12 cellular contexts compared by ENCODE assay signal in genomic region chr11:3203221-3204043, GRCh38. TPM values are rescaled to one million over a fixed set of nuclear protein-coding genes. Genes with fewer than 3 reads are reported as not detected.
DNase-seq lines count a peak whose midpoint lies in the region; TF ChIP-seq lines count a peak whose summit lies in the region.
"Had no signal": no experiment of that assay in that cellular context is flagged by ENCODE, and none has a peak within 500 bp of the region (broad histone marks: within the 10 kb centered on the region; RNA-seq: fewer than 3 reads in every experiment).

No MANE protein-coding gene starts in this region.

- H3K27me3 ChIP-seq in MM.1S (replicated peaks; ENCODE audit: insufficient read depth, low read length), result peaks cover 64% of the 10 kb centered on the region
- H3K27me3 ChIP-seq: ovary had no signal

- H3K4me1 ChIP-seq in mesodermal cell (ENCODE audit: control insufficient read depth, insufficient read depth, low read length, poor library complexity, severe bottlenecking) (peaks cover 7% of the 10 kb centered on the region), MM.1S (ENCODE audit: low read length) (no peaks in the 10 kb centered on the region)

- no peaks in the 10 kb centered on the region for H3F3A ChIP-seq in MM.1S (ENCODE audit: insufficient read depth, low read length)

- no peaks in the 10 kb centered on the region for H3K79me2 ChIP-seq in MM.1S (ENCODE audit: low read length)

- H4K20me1 ChIP-seq in MM.1S (ENCODE audit: insufficient read depth, low read length), result no peaks in the 10 kb centered on the region

- 4 to 7% methylated on average over 25 to 45 of the region's 51 CpGs for WGBS in mesodermal cell (ENCODE audit: insufficient coverage in 2 of 2), 2 experiments

- TF ChIP-seq CTCF in coronary artery (IDR thresholded peaks at IDR 0.05) (no peak), MM.1S (IDR thresholded peaks at IDR 0.05; ENCODE audit: low read length) (no peak)

- H2AFZ ChIP-seq in MM.1S (ENCODE audit: low read length), result no peak overlapping the region

- H3K9me3 ChIP-seq in mesodermal cell (ENCODE audit: control insufficient read depth, low read length) (no peaks in the 10 kb centered on the region), MM.1S (replicated peaks; ENCODE audit: insufficient read depth, low read length) (no peaks in the 10 kb centered on the region)
- H3K9me3 ChIP-seq: ovary had no signal

- H3K27ac ChIP-seq in coronary artery, result no peak overlapping the region
- no peak overlapping the region for H3K27ac ChIP-seq in mesodermal cell (ENCODE audit: low read depth, low read length, severe bottlenecking)
- H3K27ac ChIP-seq in MM.1S (ENCODE audit: low read length), result no peak overlapping the region
- H3K27ac ChIP-seq: KMS-11, ovary had no signal

- H3K9me2 ChIP-seq in MM.1S (replicated peaks; ENCODE audit: insufficient read depth, low read length), result no peaks in the 10 kb centered on the region

- H3K9ac ChIP-seq in MM.1S (ENCODE audit: low read length), result no peak overlapping the region
- H3K9ac ChIP-seq: KMS-11 had no signal

- no peaks in the 10 kb centered on the region for H3K36me3 ChIP-seq in mesodermal cell (ENCODE audit: control insufficient read depth, insufficient read depth, low read length)
- H3K36me3 ChIP-seq in MM.1S (replicated peaks; ENCODE audit: insufficient read depth, low read length), result no peaks in the 10 kb centered on the region
- H3K36me3 ChIP-seq: ovary had no signal

- DNase-seq in ELF-1 (ENCODE audit: low read depth, low spot score) (peak; percentile 61), M059J (ENCODE audit: low read depth) (peak; percentile 19), coronary artery (ENCODE audit: low spot score) (no peak), Kasumi-1 (lab: John Stamatoyannopoulos, UW) (no peak), MM.1S (no peak), NCI-H2081 (lab: John Stamatoyannopoulos, UW) (no peak)
- no peak for DNase-seq in activated CD4-positive, CD25-positive, alpha-beta regulatory T cell treated with anti-CD3 and anti-CD28 coated beads, Interleukin-2, amount 50 U/mL, for 72 hours
- DNase-seq: GF-D8 had no signal

- no peak overlapping the region for H3K4me2 ChIP-seq in MM.1S (ENCODE audit: low read depth, low read length)
- H3K4me2 ChIP-seq: KMS-11 had no signal

- H3K4me3 ChIP-seq in coronary artery, result peak overlapping the region; percentile 38
- peak overlapping the region; percentile 22 for H3K4me3 ChIP-seq in mesodermal cell (ENCODE audit: extremely low read depth, insufficient read depth, low read length, poor library complexity, severe bottlenecking)
- H3K4me3 ChIP-seq in MM.1S (ENCODE audit: low read length), result no peak overlapping the region
- H3K4me3 ChIP-seq: ovary had no signal

RNA-seq across cellular contexts. Expression of gene MRGPRG, which starts 15.2 kb away (rescaled TPM):
- total RNA-seq in M059J (2014; rRNA removed; shearing (Covaris generic)), result not detected in 2 replicates
- polyA plus RNA-seq in mesodermal cell (2013, experiment 1 of 2), result not detected
- not detected for polyA plus RNA-seq in mesodermal cell (2013, experiment 2 of 2)
- total RNA-seq: ovary, SK-MEL-5 had no signal
- polyA plus RNA-seq: ovary had no signal

RNA-seq across cellular contexts. Expression of gene MRGPRE, which starts 28.8 kb away (rescaled TPM):
- not detected in 2 replicates for total RNA-seq in M059J (2014; rRNA removed; shearing (Covaris generic))
- polyA plus RNA-seq in mesodermal cell (2013, experiment 1 of 2), result not detected
- not detected for polyA plus RNA-seq in mesodermal cell (2013, experiment 2 of 2)
- total RNA-seq: ovary, SK-MEL-5 had no signal
- polyA plus RNA-seq: ovary had no signal

RNA-seq across cellular contexts. Expression of gene OSBPL5, which starts 38.3 kb away (rescaled TPM):
- total RNA-seq in M059J (2014; rRNA removed; shearing (Covaris generic)), result 3.6 and 5.0 TPM in 2 replicates
- polyA plus RNA-seq in mesodermal cell (2013, experiment 1 of 2), result 15.9 TPM
- polyA plus RNA-seq in mesodermal cell (2013, experiment 2 of 2), result 11.4 TPM

Comparison
In these comparisons a context has a peak if more than half of its experiments do, and no peak if none do; other contexts are left out.
1. DNase-seq: peak in ELF-1 (single experiment) and M059J (single experiment); none in coronary artery (single experiment), Kasumi-1 (0 of 2), activated CD4-positive, CD25-positive, alpha-beta regulatory T cell treated with anti-CD3 and anti-CD28 coated beads, Interleukin-2, amount 50 U/mL, for 72 hours (single experiment), MM.1S (single experiment) and NCI-H2081 (0 of 2).